ENCODE assay signal across 12 cellular contexts in genomic region chr6:111846511-111847409, GRCh38. TPM values are rescaled to one million over a fixed set of nuclear protein-coding genes. Genes with fewer than 3 reads are reported as not detected.
DNase-seq lines count a peak whose midpoint lies in the region; ATAC-seq and TF ChIP-seq lines count a peak whose summit lies in the region.
"Had no signal": no experiment of that assay in that cellular context is flagged by ENCODE, and none has a peak within 500 bp of the region (broad histone marks: within the 10 kb centered on the region; RNA-seq: fewer than 3 reads in every experiment).

No MANE protein-coding gene starts in this region.

- peak; percentile 24 to 34 (median 27) for ATAC-seq in T-cell (replicated peaks in 1 of 4)
- peak; percentile 38 to 65 (median 54) for ATAC-seq in heart left ventricle
- ATAC-seq in HG02610 (IDR thresholded peaks at IDR 0.05; ENCODE audit: unreplicated experiment), result no peak
- ATAC-seq: HCT116 had no signal

- H3K9me3 ChIP-seq in heart left ventricle (no peaks in the 10 kb centered on the region), thyroid gland (no peaks in the 10 kb centered on the region), WERI-Rb-1 (ENCODE audit: severe bottlenecking) (no peaks in the 10 kb centered on the region)

- H3K4me1 Mint-ChIP-seq in T-cell, result peaks cover 30% of the 10 kb centered on the region in 3 donors

- H3K4me3 ChIP-seq in heart left ventricle, result no peak overlapping the region
- no peak overlapping the region for H3K4me3 ChIP-seq in thyroid gland (replicated peaks in 1 of 3)
- H3K4me3 ChIP-seq in WERI-Rb-1 (ENCODE audit: low read depth, low read length), result no peak overlapping the region

- WGBS in heart left ventricle, 4 donors, result 29 to 46% (median 38%) methylated on average over 5 of the region's 5 CpGs
- WGBS in thyroid gland, 2 donors, result 39 to 53% methylated on average over 5 of the region's 5 CpGs

- H3K27me3 Mint-ChIP-seq in T-cell, result no peaks in the 10 kb centered on the region
- H3K27me3 Mint-ChIP-seq: stimulated activated naive CD8-positive, alpha-beta T cell treated with anti-CD3 and anti-CD28 coated beads, Interleukin-15, Interleukin-2, amounts not matched to agents 100 ng/mL and 50 ng/mL, for 24 hours had no signal

- TF ChIP-seq POLR2A in heart left ventricle (IDR thresholded peaks at IDR 0.05) (no peak), thyroid gland (IDR thresholded peaks at IDR 0.05) (no peak)

- intact Hi-C loops in heart left ventricle (cut with DNase I), result no loop called here
- intact Hi-C loops in thyroid gland (cut with DNase I), result no loop called here

- H3K9me3 Mint-ChIP-seq in T-cell, result no peaks in the 10 kb centered on the region
- H3K9me3 Mint-ChIP-seq: stimulated activated naive CD8-positive, alpha-beta T cell treated with anti-CD3 and anti-CD28 coated beads, Interleukin-15, Interleukin-2, amounts not matched to agents 100 ng/mL and 50 ng/mL, for 24 hours had no signal

- POLR2A ChIA-PET in T-cell (lab: Charles Lee), result interaction anchor here in 1 of 2 donors (0.6 kb wide), 1 partner anchor 225 kb away, joined by 3 read pairs; no protein-coding TSS in a partner anchor

- no peak overlapping the region for H3K27ac Mint-ChIP-seq in T-cell
- H3K27ac Mint-ChIP-seq: stimulated activated naive CD8-positive, alpha-beta T cell treated with anti-CD3 and anti-CD28 coated beads, Interleukin-15, Interleukin-2, amounts not matched to agents 100 ng/mL and 50 ng/mL, for 24 hours had no signal

- peak; percentile 61 for DNase-seq in stimulated activated CD4-positive, alpha-beta T cell treated with anti-CD3 and anti-CD28 coated beads, Interleukin-4, amount 100 ng/mL, for 24 hours
- no peak for DNase-seq in stimulated activated CD4-positive, alpha-beta T cell treated with anti-CD3 and anti-CD28 coated beads, Interleukin-1b, Interleukin-23, amount 100 ng/mL, for 48 hours
- DNase-seq in T-cell (peak in 5 of 34 experiments; percentile 22 to 44 (median 27)), heart left ventricle (peak; percentile 60 to 82 (median 71)), thyroid gland (peak; percentile 9 to 25), WERI-Rb-1 (no peak), UCSD-AML1 (lab: John Stamatoyannopoulos, UW; ENCODE audit: unreplicated experiment) (no peak)
- DNase-seq: DMS53, SIG-M5 had no signal

- CTCF ChIA-PET in T-cell (lab: Charles Lee), result interaction anchor here (1.0 to 1.1 kb wide), 5 partner anchors 7 to 197 kb away, joined by 3 to 7 read pairs (median 3); partner anchors contain the start of gene FYN (in 1 of the 2)

- H3K4me1 ChIP-seq in heart left ventricle, result peaks cover 16 to 100% (median 97%) of the 10 kb centered on the region in 12 donors
- H3K4me1 ChIP-seq in thyroid gland, result peaks cover 6 to 54% of the 10 kb centered on the region in 2 donors

- no peaks in the 10 kb centered on the region for H3K27me3 ChIP-seq in heart left ventricle
- no peaks in the 10 kb centered on the region for H3K27me3 ChIP-seq in thyroid gland
- H3K27me3 ChIP-seq in WERI-Rb-1 (ENCODE audit: insufficient read depth, low read depth, severe bottlenecking), result no peaks in the 10 kb centered on the region

- H3K27ac ChIP-seq in heart left ventricle (peak overlapping the region in 10 of 12 donors; percentile 22 to 84 (median 48)), thyroid gland (no peak overlapping the region), WERI-Rb-1 (no peak overlapping the region)

- peak overlapping the region in 2 of 3 donors; percentile 18 to 32 for H3K4me3 Mint-ChIP-seq in T-cell
- H3K4me3 Mint-ChIP-seq: stimulated activated naive CD8-positive, alpha-beta T cell treated with anti-CD3 and anti-CD28 coated beads, Interleukin-15, Interleukin-2, amounts not matched to agents 100 ng/mL and 50 ng/mL, for 24 hours had no signal

- H3K36me3 ChIP-seq in heart left ventricle (peaks cover 0 to 7% (median 0%) of the 10 kb centered on the region in 9 donors), thyroid gland (no peaks in the 10 kb centered on the region), WERI-Rb-1 (no peaks in the 10 kb centered on the region)

- no peak for TF ChIP-seq CTCF in heart left ventricle (IDR thresholded peaks at IDR 0.05)
- no peak for TF ChIP-seq CTCF in thyroid gland (IDR thresholded peaks at IDR 0.05)
- TF ChIP-seq CTCF in WERI-Rb-1 (IDR thresholded peaks at IDR 0.05; ENCODE audit: low read depth, low read length), result no peak

- peaks cover 21% of the 10 kb centered on the region for H3K36me3 Mint-ChIP-seq in T-cell

RNA-seq across cellular contexts. Expression of gene FYN, which starts 26.5 kb away (rescaled TPM):
- total RNA-seq in T-cell, result 100 to 1,000 TPM; 466 to 573 (median 534) TPM
- total RNA-seq in heart left ventricle, result 10 to 100 TPM; 28.1 to 72.4 (median 56.6) TPM
- 10 to 100 TPM; 14.7 to 29.4 TPM for polyA plus RNA-seq in heart left ventricle
- total RNA-seq in thyroid gland, result 100 to 1,000 TPM in 2 of 4 donors, 10 to 100 TPM in 2; 67.0 to 206 (median 95.9) TPM

Comparison
In these comparisons a context has a peak if more than half of its experiments do, and no peak if none do; other contexts are left out.
1. DNase-seq: peak in stimulated activated CD4-positive, alpha-beta T cell treated with anti-CD3 and anti-CD28 coated beads, Interleukin-4, amount 100 ng/mL, for 24 hours (single experiment), heart left ventricle (5 of 5) and thyroid gland (2 of 2); none in stimulated activated CD4-positive, alpha-beta T cell treated with anti-CD3 and anti-CD28 coated beads, Interleukin-1b, Interleukin-23, amount 100 ng/mL, for 48 hours (single experiment), WERI-Rb-1 (single experiment) and UCSD-AML1 (single experiment).
2. H3K27ac ChIP-seq: peak in heart left ventricle (10 of 12); none in thyroid gland (0 of 3) and WERI-Rb-1 (single experiment).